8 cellular contexts compared by ENCODE assay signal in the genomic region with DNA sequence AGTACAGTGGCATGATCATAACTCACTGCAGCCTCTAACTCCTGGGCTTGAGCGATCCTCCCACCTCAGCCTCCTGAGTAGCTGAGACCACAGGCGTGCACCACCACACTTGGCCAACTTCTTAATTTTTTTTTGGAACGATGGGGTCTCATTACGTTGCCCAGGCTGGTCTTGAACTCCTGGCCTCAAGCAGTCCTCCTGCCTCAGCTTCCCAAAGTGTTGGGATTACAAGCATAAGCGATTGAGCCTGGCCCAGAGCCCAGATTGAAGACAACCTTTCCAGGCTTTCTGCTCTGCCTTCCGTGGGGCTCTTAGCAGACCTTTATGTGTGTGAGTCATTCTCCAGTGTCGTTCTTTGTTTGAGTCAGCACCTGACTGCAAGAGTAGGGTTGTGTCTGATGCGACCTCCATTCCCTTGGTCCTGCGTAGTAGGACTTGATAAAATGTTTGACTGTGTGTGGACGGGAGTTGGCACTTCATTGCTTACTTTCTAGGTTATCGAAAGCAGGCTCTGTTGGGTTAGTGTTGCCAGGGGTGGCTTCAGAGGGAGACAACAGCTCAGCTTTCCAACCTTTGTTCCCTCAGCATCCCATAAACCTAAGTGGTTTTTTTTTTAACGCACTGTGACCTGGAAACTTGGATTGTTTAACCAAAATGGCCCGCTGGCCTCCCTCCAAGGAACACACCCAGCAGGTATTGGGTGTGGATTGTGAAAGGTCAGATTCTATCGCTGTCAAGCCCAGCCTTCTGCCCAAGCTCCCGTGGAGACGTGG. TPM values are rescaled to one million over a fixed set of nuclear protein-coding genes. Genes with fewer than 3 reads are reported as not detected.
DNase-seq lines count a peak whose midpoint lies in the region; ATAC-seq and TF ChIP-seq lines count a peak whose summit lies in the region.

No MANE protein-coding gene starts in this region.

- H3K36me3 Mint-ChIP-seq in activated naive CD4-positive, alpha-beta T cell treated with anti-CD3 and anti-CD28 coated beads, Interleukin-2, amount 50 U/mL, for 72 hours, result peaks cover 5 to 8% of the 10 kb centered on the region in 2 donors

- no peaks in the 10 kb centered on the region for H3K9me3 Mint-ChIP-seq in activated naive CD4-positive, alpha-beta T cell treated with anti-CD3 and anti-CD28 coated beads, Interleukin-2, amount 50 U/mL, for 72 hours

- no peak for TF ChIP-seq POLR2A in vagina (IDR thresholded peaks at IDR 0.05)

- DNase-seq in Right ventricle myocardium inferior (ENCODE audit: missing footprints), result no peak
- DNase-seq in cardiac septum (ENCODE audit: low spot score), result no peak
- DNase-seq in activated naive CD4-positive, alpha-beta T cell treated with anti-CD3 and anti-CD28 coated beads, Interleukin-2, amount 50 U/mL, for 72 hours (ENCODE audit: low spot score in 2 of 2), result peak; percentile 25 to 59
- no peak for DNase-seq in vagina (ENCODE audit: extremely low spot score in 2 of 2)
- DNase-seq in DMS 273 treated with DMSO at 0.1 percent for 48 hours (lab: John Stamatoyannopoulos, UW), result no peak
- DNase-seq in NCI-H526 treated with DMSO at 0.1 percent for 48 hours (lab: John Stamatoyannopoulos, UW), result no peak
- no peak for DNase-seq in NCI-H82 treated with DMSO at 0.1 percent for 48 hours (lab: John Stamatoyannopoulos, UW; ENCODE audit: unreplicated experiment)

- H3K4me1 ChIP-seq in liver (ENCODE audit: control insufficient read depth in 4 of 4, insufficient read depth in 4 of 4, low read length in 3 of 4) (peaks cover 2 to 14% (median 11%) of the 10 kb centered on the region in 4 donors), vagina (peaks cover 12% of the 10 kb centered on the region)

- H3K4me3 ChIP-seq in liver (ENCODE audit: low read depth in 1 of 3, low read length in 3 of 3) (no peak overlapping the region), vagina (no peak overlapping the region)

- peak; percentile 45 for ATAC-seq in Right ventricle myocardium inferior
- ATAC-seq in activated naive CD4-positive, alpha-beta T cell treated with anti-CD3 and anti-CD28 coated beads, Interleukin-2, amount 50 U/mL, for 72 hours, result peak; percentile 99 to 100

- H3K36me3 ChIP-seq in liver (ENCODE audit: control insufficient read depth in 4 of 4, insufficient read depth in 3 of 4, low read depth in 1 of 4, low read length in 3 of 4), result peaks cover 0 to 6% (median 3%) of the 10 kb centered on the region in 4 donors
- peaks cover 3 to 32% of the 10 kb centered on the region in 2 donors for H3K36me3 ChIP-seq in vagina

- H3K27ac Mint-ChIP-seq in activated naive CD4-positive, alpha-beta T cell treated with anti-CD3 and anti-CD28 coated beads, Interleukin-2, amount 50 U/mL, for 72 hours, result no peak overlapping the region

- intact Hi-C loops in Right ventricle myocardium inferior (cut with DNase I) (loop anchor here (5.0 kb wide), 1 partner anchor 40 kb away; no protein-coding TSS in a partner anchor), cardiac septum (cut with DNase I) (no loop called here), vagina (cut with DNase I) (no loop called here)

- H3K9ac ChIP-seq in liver (ENCODE audit: low read depth in 1 of 2, low read length in 2 of 2), result peak overlapping the region in 1 of 2 donors; percentile 72

- TF ChIP-seq CTCF in liver (IDR thresholded peaks at IDR 0.05; ENCODE audit: low read depth, low read length, missing input control) (no peak), vagina (IDR thresholded peaks at IDR 0.05) (no peak)

- TF ChIP-seq RAD21 in liver (IDR thresholded peaks at IDR 0.05), result peak; percentile 34 to 53

- H3K27ac ChIP-seq in liver (ENCODE audit: low read depth in 1 of 2, low read length in 2 of 2) (peak overlapping the region; percentile 75 to 84), vagina (peak overlapping the region; percentile 48)

- H3K27me3 ChIP-seq in liver (ENCODE audit: control insufficient read depth in 4 of 4, insufficient read depth in 4 of 4, low read length in 3 of 4) (no peaks in the 10 kb centered on the region), vagina (no peaks in the 10 kb centered on the region)

- 39% methylated on average over 16 of the region's 16 CpGs for WGBS in liver

- H3K9me3 ChIP-seq in liver (ENCODE audit: control insufficient read depth in 4 of 4, low read length in 3 of 4), result no peaks in the 10 kb centered on the region
- no peaks in the 10 kb centered on the region for H3K9me3 ChIP-seq in vagina

TF ChIP-seq in liver, 16 proteins besides CTCF, POLR2A, EP300 and RAD21:
- TF ChIP-seq SP1 (IDR thresholded peaks at IDR 0.05), result peak; percentile 97
- TF ChIP-seq HNF4G (IDR thresholded peaks at IDR 0.05), result peak; percentile 81
- TF ChIP-seq JUND (IDR thresholded peaks at IDR 0.05), result peak; percentile 66 to 86
- peak; percentile 82 to 94 for TF ChIP-seq RXRA (IDR thresholded peaks at IDR 0.05)
- peak; percentile 17 for TF ChIP-seq NR2F2 (IDR thresholded peaks at IDR 0.05)
- TF ChIP-seq EGR1 (IDR thresholded peaks at IDR 0.05; ENCODE audit: low read depth in 2 of 2), result peak; percentile 35 to 55
- TF ChIP-seq HNF4A (conservative IDR thresholded peaks at IDR 0.05), result peak; percentile 93 to 95
- peak; percentile 97 for TF ChIP-seq YY1 (IDR thresholded peaks at IDR 0.05)
- TF ChIP-seq MAX (IDR thresholded peaks at IDR 0.05), result peak; percentile 87
- peak; percentile 90 for TF ChIP-seq ZBTB33 (IDR thresholded peaks at IDR 0.05)
- peak; percentile 83 for TF ChIP-seq REST (IDR thresholded peaks at IDR 0.05)
- TF ChIP-seq, protein P1, sequence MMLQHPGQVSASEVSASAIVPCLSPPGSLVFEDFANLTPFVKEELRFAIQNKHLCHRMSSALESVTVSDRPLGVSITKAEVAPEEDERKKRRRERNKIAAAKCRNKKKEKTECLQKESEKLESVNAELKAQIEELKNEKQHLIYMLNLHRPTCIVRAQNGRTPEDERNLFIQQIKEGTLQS (IDR thresholded peaks at IDR 0.05), result peak; percentile 51
- TF ChIP-seq FOXA1 (IDR thresholded peaks at IDR 0.05), result peak; percentile 77
- TF ChIP-seq TAF1 (conservative IDR thresholded peaks at IDR 0.05), result no peak
- TF ChIP-seq FOXA2 (IDR thresholded peaks at IDR 0.05), result peak; percentile 81
- peak in 1 of 2 donors; percentile 49 for TF ChIP-seq GABPA (IDR thresholded peaks at IDR 0.05 in 1 of 2, conservative IDR thresholded peaks at IDR 0.05 in 1 of 2)

RNA-seq across cellular contexts. Expression of gene EEF2K, which starts 26.4 kb away (rescaled TPM):
- total RNA-seq in Right ventricle myocardium inferior, result 28.8 TPM
- 16.2 TPM for total RNA-seq in cardiac septum
- 10 to 100 TPM in 1 of 2 donors, 1 to 10 TPM in 1; 7.8 to 28.1 TPM for total RNA-seq in activated naive CD4-positive, alpha-beta T cell treated with anti-CD3 and anti-CD28 coated beads, Interleukin-2, amount 50 U/mL, for 72 hours
- 10 to 100 TPM; 11.5 to 14.3 TPM for total RNA-seq in liver
- 1 to 10 TPM; 3.2 to 4.5 TPM for polyA plus RNA-seq in liver
- 50.3 TPM for total RNA-seq in vagina

Comparison
In these comparisons a context has a peak if more than half of its experiments do, and no peak if none do; other contexts are left out.
1. DNase-seq: peak in activated naive CD4-positive, alpha-beta T cell treated with anti-CD3 and anti-CD28 coated beads, Interleukin-2, amount 50 U/mL, for 72 hours (2 of 2); none in Right ventricle myocardium inferior (single experiment), cardiac septum (single experiment), vagina (0 of 2), DMS 273 treated with DMSO at 0.1 percent for 48 hours (single experiment), NCI-H526 treated with DMSO at 0.1 percent for 48 hours (single experiment) and NCI-H82 treated with DMSO at 0.1 percent for 48 hours (single experiment).